ENCODE assay signal across 6 cellular contexts in the genomic region with DNA sequence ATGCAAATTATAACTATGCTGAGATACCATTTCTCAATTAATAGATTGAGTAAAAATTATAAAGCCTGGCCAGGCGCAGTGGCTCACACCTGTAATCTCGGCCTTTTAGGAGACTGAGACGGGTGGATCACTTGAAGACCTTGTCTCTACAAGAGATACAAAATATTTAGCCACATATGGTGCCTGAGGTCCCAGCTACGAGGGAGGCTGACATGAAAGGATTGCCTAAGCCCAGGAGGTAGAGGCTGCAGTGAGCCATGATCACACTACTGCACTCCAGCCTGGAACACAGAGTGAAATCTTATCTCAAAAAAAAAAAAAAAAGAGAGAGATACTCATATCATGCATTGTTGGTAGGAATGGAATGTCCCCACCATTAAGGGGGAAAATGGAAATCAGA.
"Had no signal": no experiment of that assay in that cellular context is flagged by ENCODE, and none has a peak within 500 bp of the region (broad histone marks: within the 10 kb centered on the region; RNA-seq: fewer than 3 reads in every experiment).

No MANE protein-coding gene starts in this region.

- H3K4me3 Mint-ChIP-seq: IgD-negative memory B cell had no signal

- ATAC-seq: HepG2, K562 had no signal

- H3K4me1 Mint-ChIP-seq: IgD-negative memory B cell had no signal

- DNase-seq: IMR-90, KBM-7 had no signal

- H3K36me3 Mint-ChIP-seq: IgD-negative memory B cell had no signal

- H3K27ac ChIP-seq: HL-60 had no signal

- H3K4me3 ChIP-seq: K562 had no signal
